In genomic region chr10:102716900-102717565, GRCh38 we compare ENCODE assay signal across 8 cellular contexts. TPM values are rescaled to one million over a fixed set of nuclear protein-coding genes. Genes with fewer than 3 reads are reported as not detected.
A peak's percentile ranks its signal among the peaks of the same experiment; 100 is the strongest.
DNase-seq lines count a peak whose midpoint lies in the region; FAIRE-seq and TF ChIP-seq lines count a peak whose summit lies in the region.
"Not testable (repeated sequence)": the region's sequence is repeated elsewhere in the genome, so short reads cannot be mapped to it uniquely, and the experiment has no call there.

No MANE protein-coding gene starts in this region.

- not testable (repeated sequence) for H3K9me3 ChIP-seq in BLaER1; H9 (ENCODE audit: control insufficient read depth, low read depth, low read length); OCI-LY1 (ENCODE audit: low read length); astrocyte (ENCODE audit: insufficient read depth, low read depth, low read length); kidney (ENCODE audit: control insufficient read depth in 1 of 2, low read length in 2 of 2)

- H3K9me3 Mint-ChIP-seq in H9; astrocyte (ENCODE audit: unreplicated experiment); nephron progenitor cell; stimulated activated naive CD8-positive, alpha-beta T cell treated with anti-CD3 and anti-CD28 coated beads, Interleukin-15, Interleukin-2, amounts not matched to agents 100 ng/mL and 50 ng/mL, for 24 hours: not testable (repeated sequence)

- not testable (repeated sequence) for H4K5ac ChIP-seq in H9 (ENCODE audit: insufficient read length, low read depth, low read length)

- H3K18ac ChIP-seq in H9 (ENCODE audit: insufficient read length, low read depth, low read length), result not testable (repeated sequence)

- H3K23ac ChIP-seq in H9 (ENCODE audit: insufficient read length, low read depth, low read length), result not testable (repeated sequence)

- H3K23me2 ChIP-seq in H9 (ENCODE audit: insufficient read length, low read depth, low read length, poor library complexity, severe bottlenecking), result peaks cover 11% of the 10 kb centered on the region

- not testable (repeated sequence) for H2AFZ ChIP-seq in H9 (ENCODE audit: low read length); OCI-LY1 (ENCODE audit: low read length); astrocyte (ENCODE audit: low read depth, low read length)

- not testable (repeated sequence) for H2BK20ac ChIP-seq in H9 (ENCODE audit: low read depth, low read length, poor library complexity, severe bottlenecking)

- H3K4me3 ChIP-seq in BLaER1 (0 out of 2 replicates have a peak overlapping the region, but pooled peaks have one; percentile 2), OCI-LY1 (ENCODE audit: low read depth, low read length, poor library complexity, severe bottlenecking) (peak overlapping the region; percentile 29), kidney (ENCODE audit: low read length in 2 of 2) (peak overlapping the region; percentile 26)
- H3K4me3 ChIP-seq in astrocyte (ENCODE audit: insufficient read depth, low read depth, low read length), result not testable (repeated sequence)

- H3K4me3 Mint-ChIP-seq in H9 (peak overlapping the region; percentile 4 to 48; a peak in 2 of 5 replicates), nephron progenitor cell (peak overlapping the region; percentile 95)
- not testable (repeated sequence) for H3K4me3 Mint-ChIP-seq in astrocyte (ENCODE audit: unreplicated experiment)
- peak overlapping the region; percentile 23 for H3K4me3 Mint-ChIP-seq in stimulated activated naive CD8-positive, alpha-beta T cell treated with anti-CD3 and anti-CD28 coated beads, Interleukin-15, Interleukin-2, amounts not matched to agents 100 ng/mL and 50 ng/mL, for 24 hours

- not testable (repeated sequence) for H4K91ac ChIP-seq in H9 (ENCODE audit: insufficient read length, low read depth, low read length)

- H3K27me3 Mint-ChIP-seq in H9 (ENCODE audit: low read depth); astrocyte (ENCODE audit: low read depth, unreplicated experiment); nephron progenitor cell (ENCODE audit: low read depth, poor library complexity); stimulated activated naive CD8-positive, alpha-beta T cell treated with anti-CD3 and anti-CD28 coated beads, Interleukin-15, Interleukin-2, amounts not matched to agents 100 ng/mL and 50 ng/mL, for 24 hours: not testable (repeated sequence)

- not testable (repeated sequence) for H3K27me3 ChIP-seq in BLaER1; H9 (ENCODE audit: insufficient read depth, low read length); OCI-LY1 (ENCODE audit: insufficient read depth, low read length); astrocyte (ENCODE audit: insufficient read depth, low read length)

- H3T11ph ChIP-seq in H9 (ENCODE audit: low read length), result not testable (repeated sequence)

- peaks cover 11 to 36% (median 20%) of the 10 kb centered on the region in 3 experiments; a peak in 6 of 7 replicates for H3K36me3 Mint-ChIP-seq in H9 (ENCODE audit: insufficient read depth in 1 of 3, low read depth in 3 of 3)
- not testable (repeated sequence) for H3K36me3 Mint-ChIP-seq in astrocyte (ENCODE audit: low read depth, unreplicated experiment)
- peaks cover 14% of the 10 kb centered on the region for H3K36me3 Mint-ChIP-seq in nephron progenitor cell (ENCODE audit: low read depth)
- H3K36me3 Mint-ChIP-seq in stimulated activated naive CD8-positive, alpha-beta T cell treated with anti-CD3 and anti-CD28 coated beads, Interleukin-15, Interleukin-2, amounts not matched to agents 100 ng/mL and 50 ng/mL, for 24 hours (ENCODE audit: low read depth), result peaks cover 44% of the 10 kb centered on the region

- not testable (repeated sequence) for H2BK15ac ChIP-seq in H9 (ENCODE audit: low read depth, low read length)

- H3K14ac ChIP-seq in H9 (ENCODE audit: insufficient read depth, low read length), result not testable (repeated sequence)

- not testable (repeated sequence) for H2BK12ac ChIP-seq in H9 (ENCODE audit: insufficient read length, low read depth, low read length)

- peak overlapping the region; percentile 92 for H3K4me2 ChIP-seq in BLaER1
- H3K4me2 ChIP-seq in H9 (ENCODE audit: insufficient read depth, insufficient read length, low read length); astrocyte (ENCODE audit: low read length): not testable (repeated sequence)
- H3K4me2 ChIP-seq in OCI-LY1 (ENCODE audit: low read length), result peak overlapping the region; percentile 92; the same call in 1 of the 2 replicates

- peaks cover 25% of the 10 kb centered on the region; the same call in 1 of the 2 replicates for H4K20me1 ChIP-seq in BLaER1
- H4K20me1 ChIP-seq in H9 (ENCODE audit: control insufficient read depth, insufficient read depth, insufficient read length); OCI-LY1 (ENCODE audit: insufficient read depth, low read length); astrocyte (ENCODE audit: insufficient read depth, low read length): not testable (repeated sequence)

- H3K4me1 ChIP-seq in BLaER1 (peaks cover 79% of the 10 kb centered on the region), OCI-LY1 (ENCODE audit: insufficient read depth, low read length, severe bottlenecking) (peaks cover 44% of the 10 kb centered on the region), astrocyte (ENCODE audit: insufficient read depth, low read length) (peaks cover 22% of the 10 kb centered on the region), kidney (ENCODE audit: control insufficient read depth in 1 of 2, insufficient read depth in 1 of 2, low read depth in 1 of 2, low read length in 2 of 2) (peaks cover 22 to 26% of the 10 kb centered on the region in 2 donors)
- not testable (repeated sequence) for H3K4me1 ChIP-seq in H9 (ENCODE audit: insufficient read depth, low read length)

- H2BK120ac ChIP-seq in H9 (ENCODE audit: low read depth, low read length, poor library complexity, severe bottlenecking), result not testable (repeated sequence)

- not testable (repeated sequence) for H2AK5ac ChIP-seq in H9 (ENCODE audit: insufficient read length, low read length)

- peak overlapping the region; percentile 48; the same call in 1 of the 2 replicates for H3K9ac ChIP-seq in BLaER1
- H3K9ac ChIP-seq in H9 (ENCODE audit: extremely low read depth, insufficient read length, low read length); astrocyte (ENCODE audit: low read length): not testable (repeated sequence)
- H3K9ac ChIP-seq in OCI-LY1 (ENCODE audit: low read length), result peak overlapping the region; percentile 15; the same call in 1 of the 2 replicates
- peak overlapping the region in 1 of 2 donors; percentile 21 for H3K9ac ChIP-seq in kidney (ENCODE audit: low read length in 2 of 2)

- not testable (repeated sequence) for H3K79me1 ChIP-seq in H9 (ENCODE audit: insufficient read depth, low read depth, low read length, poor library complexity, severe bottlenecking)

- H3K27ac Mint-ChIP-seq in H9 (peak overlapping the region in 2 of 3 experiments; percentile 43 to 69; a peak in 2 of 7 replicates), astrocyte (ENCODE audit: unreplicated experiment) (peak overlapping the region; percentile 63), nephron progenitor cell (peak overlapping the region; percentile 87)
- H3K27ac Mint-ChIP-seq in stimulated activated naive CD8-positive, alpha-beta T cell treated with anti-CD3 and anti-CD28 coated beads, Interleukin-15, Interleukin-2, amounts not matched to agents 100 ng/mL and 50 ng/mL, for 24 hours, result peak overlapping the region; percentile 24

- not testable (repeated sequence) for FAIRE-seq in astrocyte (lab: Jason Lieb, UNC); kidney (lab: Jason Lieb, UNC)

- not testable (repeated sequence) for H3K9me2 ChIP-seq in OCI-LY1 (ENCODE audit: low read depth, low read length)

- intact Hi-C loops in kidney (cut with DNase I), result not testable (repeated sequence)

- not testable (repeated sequence) for H2BK5ac ChIP-seq in H9 (ENCODE audit: insufficient read length, low read length)

- H3K4me1 Mint-ChIP-seq in H9 (peaks cover 48 to 60% of the 10 kb centered on the region in 2 experiments), astrocyte (ENCODE audit: low read depth, unreplicated experiment) (peaks cover 37% of the 10 kb centered on the region), nephron progenitor cell (peaks cover 79% of the 10 kb centered on the region)
- H3K4me1 Mint-ChIP-seq in stimulated activated naive CD8-positive, alpha-beta T cell treated with anti-CD3 and anti-CD28 coated beads, Interleukin-15, Interleukin-2, amounts not matched to agents 100 ng/mL and 50 ng/mL, for 24 hours (ENCODE audit: low read depth), result peaks cover 67% of the 10 kb centered on the region

- not testable (repeated sequence) for H3K56ac ChIP-seq in H9 (ENCODE audit: insufficient read length, low read depth, low read length)

- peaks cover 18% of the 10 kb centered on the region for H3K36me3 ChIP-seq in BLaER1
- H3K36me3 ChIP-seq in OCI-LY1 (ENCODE audit: insufficient read depth, low read length), result peaks cover 20% of the 10 kb centered on the region; the same call in 1 of the 2 replicates
- not testable (repeated sequence) for H3K36me3 ChIP-seq in astrocyte (ENCODE audit: insufficient read depth, low read length); kidney (ENCODE audit: control insufficient read depth in 1 of 2, insufficient read depth in 2 of 2, low read length in 2 of 2)

- not testable (repeated sequence) for H3K79me2 ChIP-seq in H9 (ENCODE audit: insufficient read depth, low read length); OCI-LY1 (ENCODE audit: insufficient read depth, low read length)
- H3K79me2 ChIP-seq in astrocyte (ENCODE audit: insufficient read depth, low read length), result peaks cover 40% of the 10 kb centered on the region

- not testable (repeated sequence) for DNase-seq in H9; astrocyte (ENCODE audit: low read depth); kidney; nephron progenitor cell
- peak; percentile 5 for DNase-seq in activated CD8-positive, alpha-beta memory T cell treated with anti-CD3 and anti-CD28 coated beads for 24 hours

- H3F3A ChIP-seq in OCI-LY1 (ENCODE audit: insufficient read depth, low read length), result not testable (repeated sequence)

- H3K27ac ChIP-seq in BLaER1, result peak overlapping the region; percentile 30
- not testable (repeated sequence) for H3K27ac ChIP-seq in H9 (ENCODE audit: insufficient read length, low read depth, low read length); astrocyte (ENCODE audit: low read depth, low read length)
- peak overlapping the region; percentile 40 for H3K27ac ChIP-seq in OCI-LY1 (ENCODE audit: low read depth, low read length, poor library complexity, severe bottlenecking)
- H3K27ac ChIP-seq in kidney (ENCODE audit: low read depth in 2 of 2, low read length in 2 of 2), result peak overlapping the region in 1 of 2 donors; percentile 22

- not testable (repeated sequence) for H3K4ac ChIP-seq in H9 (ENCODE audit: low read depth, low read length)

- no CpG with 5 or more reads among the region's 18 CpGs for WGBS in H9 (ENCODE audit: extremely low coverage, insufficient read length, low lambda C conversion rate)

- not testable (repeated sequence) for TF ChIP-seq CTCF in H9 (conservative IDR thresholded peaks at IDR 0.05); OCI-LY1 (IDR thresholded peaks at IDR 0.05; ENCODE audit: low read length); astrocyte (IDR thresholded peaks at IDR 0.05; ENCODE audit: insufficient read depth, low read depth, low read length); kidney (IDR thresholded peaks at IDR 0.05; ENCODE audit: borderline replicate concordance, extremely low read depth, insufficient read depth); nephron progenitor cell (IDR thresholded peaks at IDR 0.05)

- not testable (repeated sequence) for H4K8ac ChIP-seq in H9 (replicated peaks; ENCODE audit: insufficient read length, low read depth, low read length)

RNA-seq across cellular contexts. Expression of gene SFXN2, which starts 2.6 kb away (rescaled TPM):
- total RNA-seq in H9 (2021) (32.7 and 34.7 TPM in 2 replicates), astrocyte (8.4 and 9.1 TPM in 2 replicates), kidney (17.3 TPM)
- 72.1 TPM for polyA plus RNA-seq in kidney (ENCODE audit: insufficient read depth, low read depth, low replicate concordance)

RNA-seq across cellular contexts. Expression of gene ARL3, which starts 2.8 kb away (rescaled TPM):
- total RNA-seq in H9 (2021) (16.5 and 16.9 TPM in 2 replicates), astrocyte (16.6 and 18.2 TPM in 2 replicates), kidney (16.3 TPM)
- 28.8 TPM for polyA plus RNA-seq in kidney (ENCODE audit: insufficient read depth, low read depth, low replicate concordance)

RNA-seq across cellular contexts. Expression of gene WBP1L, which starts 26.7 kb away (rescaled TPM):
- total RNA-seq in H9 (2021) (23.8 and 24.5 TPM in 2 replicates), astrocyte (73.6 and 75.7 TPM in 2 replicates), kidney (55.7 TPM)
- polyA plus RNA-seq in kidney (ENCODE audit: insufficient read depth, low read depth, low replicate concordance), result 27.8 TPM

Comparison
In these comparisons a context has a peak if more than half of its experiments do, and no peak if none do; other contexts are left out.
1. H3K27ac Mint-ChIP-seq: peak in every context shown above with its lines; median percentile 87 in nephron progenitor cell; 63 in astrocyte; 56 in H9; 24 in stimulated activated naive CD8-positive, alpha-beta T cell treated with anti-CD3 and anti-CD28 coated beads, Interleukin-15, Interleukin-2, amounts not matched to agents 100 ng/mL and 50 ng/mL, for 24 hours.